31 cellular contexts compared by ENCODE assay signal in genomic region chr3:39965997-39966396, GRCh38.
"Had no signal": no experiment of that assay in that cellular context is flagged by ENCODE, and none has a peak within 500 bp of the region (broad histone marks: within the 10 kb centered on the region; RNA-seq: fewer than 3 reads in every experiment).

No MANE protein-coding gene starts in this region.

- H3K9me3 Mint-ChIP-seq: activated CD8-positive, alpha-beta T cell treated with anti-CD3 and anti-CD28 coated beads for 36 hours; activated naive CD4-positive, alpha-beta T cell treated with anti-CD3 and anti-CD28 coated beads, Interleukin-2, amount 10 ng/mL, durations not matched to agents 7 days and 5 days; activated T-helper 2 cell treated with anti-CD3 and anti-CD28 coated beads, Interferon-gamma antibody, Interleukin-2, Interleukin-4, amounts not matched to agents 10 μg/mL and 5 μg/mL and 100 μg/mL, durations not matched to agents 14 hours and 24 hours and 36 hours; central memory CD8-positive, alpha-beta T cell; T-cell had no signal

- H3K36me3 Mint-ChIP-seq: activated naive CD4-positive, alpha-beta T cell treated with anti-CD3 and anti-CD28 coated beads, Interleukin-2, amount 10 ng/mL, durations not matched to agents 7 days and 5 days; activated naive CD8-positive, alpha-beta T cell treated with anti-CD3 and anti-CD28 coated beads for 36 hours; T-cell had no signal

- H3K4me3 ChIP-seq: adrenal gland, MG63 had no signal

- H3K4me1 Mint-ChIP-seq: activated naive CD4-positive, alpha-beta T cell treated with anti-CD3 and anti-CD28 coated beads, Interleukin-2, amount 10 ng/mL, durations not matched to agents 7 days and 5 days; activated naive CD8-positive, alpha-beta T cell treated with anti-CD3 and anti-CD28 coated beads for 36 hours; central memory CD8-positive, alpha-beta T cell; T-cell had no signal

- H3K4me3 Mint-ChIP-seq: activated CD8-positive, alpha-beta T cell treated with anti-CD3 and anti-CD28 coated beads for 36 hours; activated naive CD4-positive, alpha-beta T cell treated with anti-CD3 and anti-CD28 coated beads, Interleukin-2, amount 10 ng/mL, durations not matched to agents 7 days and 5 days; activated naive CD8-positive, alpha-beta T cell treated with anti-CD3 and anti-CD28 coated beads for 36 hours; activated T-cell treated with anti-CD3 and anti-CD28 coated beads, Interleukin-2, amount 50 U/mL, for 72 hours; central memory CD8-positive, alpha-beta T cell; T-cell had no signal

- H3K27ac Mint-ChIP-seq: activated CD8-positive, alpha-beta T cell treated with anti-CD3 and anti-CD28 coated beads for 36 hours; activated naive CD4-positive, alpha-beta T cell treated with anti-CD3 and anti-CD28 coated beads, Interleukin-2, amount 10 ng/mL, durations not matched to agents 7 days and 5 days; activated naive CD8-positive, alpha-beta T cell treated with anti-CD3 and anti-CD28 coated beads for 36 hours; activated T-cell treated with anti-CD3 and anti-CD28 coated beads, Interleukin-2, amount 50 U/mL, for 72 hours; activated T-helper 2 cell treated with anti-CD3 and anti-CD28 coated beads, Interferon-gamma antibody, Interleukin-2, Interleukin-4, amounts not matched to agents 10 μg/mL and 5 μg/mL and 100 μg/mL, durations not matched to agents 14 hours and 24 hours and 36 hours; T-cell had no signal

- H3K27me3 ChIP-seq: adrenal gland, MG63 had no signal

- H3K9me3 ChIP-seq: adrenal gland, MG63 had no signal

- H3K36me3 ChIP-seq: adrenal gland, MG63 had no signal

- H3K27ac ChIP-seq: adrenal gland, KMS-11, RWPE1, VCaP had no signal

- H3K27me3 Mint-ChIP-seq: activated CD8-positive, alpha-beta T cell treated with anti-CD3 and anti-CD28 coated beads for 36 hours; activated naive CD4-positive, alpha-beta T cell treated with anti-CD3 and anti-CD28 coated beads, Interleukin-2, amount 10 ng/mL, durations not matched to agents 7 days and 5 days had no signal

- DNase-seq: activated CD4-positive, alpha-beta T cell treated with anti-CD3 and anti-CD28 coated beads for 4 hours; activated CD8-positive, alpha-beta memory T cell treated with anti-CD3 and anti-CD28 coated beads, Interleukin-2, amount 50 U/mL, for 4 hours; activated CD8-positive, alpha-beta T cell treated with anti-CD3 and anti-CD28 coated beads for 36 hours; activated gamma-delta T cell treated with Interleukin-2 at 50 U/mL for 16 hours; activated naive CD4-positive, alpha-beta T cell treated with anti-CD3 and anti-CD28 coated beads, Interleukin-2, amount 10 ng/mL, durations not matched to agents 7 days and 5 days; activated naive CD8-positive, alpha-beta T cell treated with anti-CD3 and anti-CD28 coated beads for 36 hours; activated T-cell treated with anti-CD3 and anti-CD28 coated beads, Interleukin-2, amount 50 U/mL, for 72 hours; adrenal gland; anterior cingulate cortex; MG63; MV-4-11; NCI-H1105; NCI-H1436; NCI-H1694 treated with DMSO at 0.1 percent for 48 hours; NCI-H2029 treated with DMSO at 0.1 percent for 48 hours; NCI-H345; NCI-H510A; NCI-H69; NK-92 treated with Interleukin-12 subunit alpha and Interleukin-12 subunit beta, amount 100 ng/mL, for 24 hours; OCI-M1; SHP77 treated with DMSO at 0.1 percent for 48 hours; T-cell; T-helper 2 cell; T1000 had no signal

- ATAC-seq: activated CD4-positive, CD25-positive, alpha-beta regulatory T cell treated with anti-CD3 and anti-CD28 coated beads, Interleukin-2, amount 50 U/mL, for 24 hours; activated CD8-positive, alpha-beta T cell treated with anti-CD3 and anti-CD28 coated beads for 36 hours; activated T-cell treated with anti-CD3 and anti-CD28 coated beads, Interleukin-2, amount 50 U/mL, for 72 hours; Panc1; T-cell had no signal
